ENCODE assay signal across 10 cellular contexts in genomic region chr1:228058981-228059535, GRCh38. TPM values are rescaled to one million over a fixed set of nuclear protein-coding genes. Genes with fewer than 3 reads are reported as not detected.
DNase-seq lines count a peak whose midpoint lies in the region; ATAC-seq and TF ChIP-seq lines count a peak whose summit lies in the region.
"Had no signal": no experiment of that assay in that cellular context is flagged by ENCODE, and none has a peak within 500 bp of the region (broad histone marks: within the 10 kb centered on the region; RNA-seq: fewer than 3 reads in every experiment).

No MANE protein-coding gene starts in this region.

- no peaks in the 10 kb centered on the region for H3K36me3 Mint-ChIP-seq in WTC11

- DNase-seq in WTC11 (ENCODE audit: low spot score) (no peak), spleen (peak; percentile 83), MG63 (no peak), RKO (ENCODE audit: low spot score) (no peak), SIG-M5 (lab: John Stamatoyannopoulos, UW) (no peak)

- ATAC-seq in GM21529 (IDR thresholded peaks at IDR 0.05; ENCODE audit: unreplicated experiment) (peak; percentile 12), WTC11 (no peak), GM21619 (IDR thresholded peaks at IDR 0.05; ENCODE audit: unreplicated experiment) (no peak)

- CTCF ChIA-PET in WTC11 (lab: Charles Lee), result interaction anchor here (0.5 to 3.9 kb wide), 11 partner anchors 8 to 516 kb away, joined by 3 to 71 read pairs (median 4); partner anchors contain the start of genes ARF1 and WNT3A

- H3K4me1 ChIP-seq in esophagus (ENCODE audit: control insufficient read depth in 2 of 2, insufficient read depth in 2 of 2, low read length in 1 of 2), result peaks cover 3% of the 10 kb centered on the region in 2 donors
- H3K4me1 ChIP-seq in spleen, result peaks cover 0 to 25% (median 19%) of the 10 kb centered on the region in 6 donors

- H3K4me3 Mint-ChIP-seq in WTC11, result peak overlapping the region; percentile 74

- TF ChIP-seq POLR2A in spleen (IDR thresholded peaks at IDR 0.05), result no peak

- H3K9me3 ChIP-seq in esophagus (ENCODE audit: control insufficient read depth in 2 of 2, insufficient read depth in 1 of 2, low read depth in 1 of 2, low read length in 1 of 2) (peaks cover 4 to 12% of the 10 kb centered on the region in 2 donors), spleen (peaks cover 0 to 7% (median 0%) of the 10 kb centered on the region in 8 donors), MG63 (peaks cover 3% of the 10 kb centered on the region; the same call in 1 of the 2 replicates)

- H3K36me3 ChIP-seq in esophagus (ENCODE audit: control insufficient read depth in 2 of 2, insufficient read depth in 2 of 2, low read length in 1 of 2) (no peaks in the 10 kb centered on the region), spleen (no peaks in the 10 kb centered on the region), MG63 (no peaks in the 10 kb centered on the region)

- TF ChIP-seq CTCF in WTC11 (IDR thresholded peaks at IDR 0.05) (no peak), spleen (IDR thresholded peaks at IDR 0.05 in 8 of 11, conservative IDR thresholded peaks at IDR 0.05 in 3 of 11) (no peak)

- H3K4me3 ChIP-seq in esophagus (ENCODE audit: low read depth in 1 of 2, low read length in 2 of 2) (peak overlapping the region; percentile 34 to 40), spleen (peak overlapping the region in 7 of 8 donors; percentile 16 to 63 (median 30)), MG63 (no peak overlapping the region)

- intact Hi-C loops in spleen (cut with DNase I; ENCODE audit: low total_unique reads), result no loop called here

- H3K27me3 ChIP-seq in esophagus (ENCODE audit: control insufficient read depth in 1 of 2, insufficient read depth in 2 of 2, low read length in 2 of 2), result no peaks in the 10 kb centered on the region
- peaks cover 26 to 83% (median 63%) of the 10 kb centered on the region in 7 donors for H3K27me3 ChIP-seq in spleen (replicated peaks in 1 of 7)
- peaks cover 36% of the 10 kb centered on the region for H3K27me3 ChIP-seq in MG63

- POLR2A ChIA-PET in WTC11 (lab: Charles Lee), result interaction anchor here (1.0 kb wide), 1 partner anchor 10 kb away, joined by 3 read pairs; no protein-coding TSS in a partner anchor

- no peaks in the 10 kb centered on the region for H3K9me3 Mint-ChIP-seq in WTC11

- peaks cover 87% of the 10 kb centered on the region for H3K27me3 Mint-ChIP-seq in WTC11 (ENCODE audit: low read depth)

- peaks cover 5% of the 10 kb centered on the region for H3K4me1 Mint-ChIP-seq in WTC11

- H3K27ac Mint-ChIP-seq in WTC11, result no peak overlapping the region

- peak overlapping the region in 1 of 2 donors; percentile 11 for H3K27ac ChIP-seq in esophagus (ENCODE audit: low read depth in 2 of 2, low read length in 1 of 2)
- H3K27ac ChIP-seq in spleen, result no peak overlapping the region

- WGBS in esophagus, 2 donors, result 14 to 18% methylated on average over 60 of the region's 60 CpGs
- WGBS in spleen, 5 donors, result 5 to 25% (median 10%) methylated on average over 11 to 60 of the region's 60 CpGs

TF ChIP-seq in WTC11, 78 proteins besides CTCF, POLR2A, EP300 and RAD21:
- TF ChIP-seq EMX1 (CRISPR knock-in tag; IDR thresholded peaks at IDR 0.05) (no peak), ELF4 (CRISPR knock-in tag; IDR thresholded peaks at IDR 0.05; ENCODE audit: low read depth) (no peak), ZMAT4 (CRISPR knock-in tag; IDR thresholded peaks at IDR 0.05) (no peak), E2F1 (CRISPR knock-in tag; IDR thresholded peaks at IDR 0.05) (no peak), IRF1 (CRISPR knock-in tag; IDR thresholded peaks at IDR 0.05) (no peak), RELA (CRISPR knock-in tag; IDR thresholded peaks at IDR 0.05; ENCODE audit: borderline replicate concordance) (no peak), ESRRA (CRISPR knock-in tag; IDR thresholded peaks at IDR 0.05; ENCODE audit: borderline replicate concordance) (no peak), ZNF121 (CRISPR knock-in tag; IDR thresholded peaks at IDR 0.05) (no peak), MXD4 (CRISPR knock-in tag; IDR thresholded peaks at IDR 0.05; ENCODE audit: borderline replicate concordance) (no peak), ATF1 (CRISPR knock-in tag; IDR thresholded peaks at IDR 0.05) (no peak), JAZF1 (CRISPR knock-in tag; IDR thresholded peaks at IDR 0.05) (no peak)

RNA-seq across cellular contexts. Expression of gene ARF1, which starts 23.4 kb away (rescaled TPM):
- total RNA-seq in WTC11 (2021), result 295 to 330 TPM (median 300 TPM) in 3 replicates
- polyA plus RNA-seq in esophagus, result 100 to 1,000 TPM; 180 to 295 TPM
- total RNA-seq in spleen, result 100 to 1,000 TPM; 302 to 387 (median 338) TPM
- polyA plus RNA-seq in spleen, result 100 to 1,000 TPM; 150 to 282 (median 231) TPM
- 324 and 413 TPM in 2 replicates for total RNA-seq in MG63 (2014; rRNA removed; shearing (Covaris generic); ENCODE audit: low replicate concordance)

RNA-seq across cellular contexts. Expression of gene C1orf35, which starts 44.1 kb away (rescaled TPM):
- total RNA-seq in WTC11 (2021), result 30.0 to 33.8 TPM (median 30.7 TPM) in 3 replicates
- 10 to 100 TPM; 18.4 to 26.0 TPM for polyA plus RNA-seq in esophagus
- total RNA-seq in spleen, result 10 to 100 TPM in 6 of 7 donors, 1 to 10 TPM in 1; 7.3 to 14.2 (median 11.9) TPM
- polyA plus RNA-seq in spleen, result 10 to 100 TPM; 18.7 to 23.4 (median 21.7) TPM
- 38.6 and 39.0 TPM in 2 replicates for total RNA-seq in MG63 (2014; rRNA removed; shearing (Covaris generic); ENCODE audit: low replicate concordance)

RNA-seq across cellular contexts. Expression of gene MRPL55, which starts 50.0 kb away (rescaled TPM):
- total RNA-seq in WTC11 (2021) (65.8 to 70.5 TPM (median 66.9 TPM) in 3 replicates), spleen (100 to 1,000 TPM in 1 of 7 donors, 10 to 100 TPM in 6; 32.3 to 103 (median 39.0) TPM)
- polyA plus RNA-seq in esophagus (10 to 100 TPM; 87.0 to 94.9 TPM), spleen (100 to 1,000 TPM in 2 of 3 donors, 10 to 100 TPM in 1; 95.2 to 114 (median 111) TPM)
- total RNA-seq in MG63 (2014; rRNA removed; shearing (Covaris generic); ENCODE audit: low replicate concordance), result 46.6 and 83.8 TPM in 2 replicates

RNA-seq across cellular contexts. Expression of gene WNT3A, which starts 52.3 kb away (rescaled TPM):
- total RNA-seq in WTC11 (2021) (0.16 to 0.34 TPM (median 0.17 TPM) in 3 replicates), spleen (not detected)
- polyA plus RNA-seq in esophagus (1 to 10 TPM in 1 of 2 donors, under 1 TPM in 1; 0.69 to 1.3 TPM), spleen (not detected)
- total RNA-seq in MG63 (2014; rRNA removed; shearing (Covaris generic); ENCODE audit: low replicate concordance), result 0.52 TPM in 1 of 2 replicates, not detected in the other
- total RNA-seq: activated CD8-positive, alpha-beta memory T cell treated with anti-CD3 and anti-CD28 coated beads for 36 hours; LHCN-M2 had no signal
